Comparison of ENCODE assay signal across 18 cellular contexts in genomic region chr12:12415886-12416285, GRCh38. TPM values are rescaled to one million over a fixed set of nuclear protein-coding genes. Genes with fewer than 3 reads are reported as not detected.
DNase-seq lines count a peak whose midpoint lies in the region; ATAC-seq, FAIRE-seq and TF ChIP-seq lines count a peak whose summit lies in the region.
"Had no signal": no experiment of that assay in that cellular context is flagged by ENCODE, and none has a peak within 500 bp of the region (broad histone marks: within the 10 kb centered on the region; RNA-seq: fewer than 3 reads in every experiment).

No MANE protein-coding gene starts in this region.

- TF ChIP-seq RAD21 in A549 (conservative IDR thresholded peaks at IDR 0.05 in 1 of 2, IDR thresholded peaks at IDR 0.05 in 1 of 2) = no peak

- peaks cover 31% of the 10 kb centered on the region for H3K36me3 Mint-ChIP-seq in type B pancreatic cell

- H3K4me1 Mint-ChIP-seq in type B pancreatic cell (ENCODE audit: unreplicated experiment) = no peaks in the 10 kb centered on the region

- no peaks in the 10 kb centered on the region for H3K9me2 ChIP-seq in PC-3 (replicated peaks; ENCODE audit: low read length)

- no peaks in the 10 kb centered on the region for H3K79me2 ChIP-seq in PC-3 (ENCODE audit: low read length)

- no peaks in the 10 kb centered on the region for H4K20me1 ChIP-seq in PC-3 (ENCODE audit: low read length)
- H4K20me1 ChIP-seq: BLaER1 had no signal

- DNase-seq in A549 (ENCODE audit: low read depth in 1 of 2, low spot score in 1 of 2) = no peak
- DNase-seq in PC-3 = peak; percentile 10
- DNase-seq in caudate nucleus (lab: John Stamatoyannopoulos, UW) = no peak
- DNase-seq in NCI-H446 treated with DMSO at 0.1 percent for 48 hours (lab: John Stamatoyannopoulos, UW) = no peak
- DNase-seq in type B pancreatic cell (ENCODE audit: extremely low spot score, unreplicated experiment) = no peak
- DNase-seq: H7, IMR-90, Kasumi-1, NCI-H1417 treated with DMSO at 0.1 percent for 48 hours, NCI-H2029, NCI-H510A treated with DMSO at 0.1 percent for 48 hours, SHP77 treated with DMSO at 0.1 percent for 48 hours had no signal

- TF ChIP-seq CTCF in 22Rv1 (IDR thresholded peaks at IDR 0.05) (no peak), A549 (IDR thresholded peaks at IDR 0.05) (no peak), PC-3 (conservative IDR thresholded peaks at IDR 0.05; ENCODE audit: low read depth, low read length) (no peak), type B pancreatic cell (conservative IDR thresholded peaks at IDR 0.05) (no peak)

- peak overlapping the region; percentile 8; the same call in 1 of the 2 replicates for H3K9ac ChIP-seq in PC-3 (ENCODE audit: low read length)
- H3K9ac ChIP-seq: BLaER1 had no signal

- H3F3A ChIP-seq in PC-3 (ENCODE audit: low read length, unreplicated experiment) = no peaks in the 10 kb centered on the region

- no peak for TF ChIP-seq POLR2A in A549 (IDR thresholded peaks at IDR 0.05; ENCODE audit: low read length)

- H3K27ac Mint-ChIP-seq in type B pancreatic cell = no peak overlapping the region

- no peak for FAIRE-seq in A549 (lab: Jason Lieb, UNC)
- FAIRE-seq in endometrium (lab: Jason Lieb, UNC) = peak; percentile 31
- FAIRE-seq: GM12878, GM18507, RCC 7860 had no signal

- no peak overlapping the region for H2AFZ ChIP-seq in PC-3 (ENCODE audit: low read length)

- H3K27ac ChIP-seq in 22Rv1 (peak overlapping the region; percentile 45; the same call in 1 of the 2 replicates), A549 (peak overlapping the region; percentile 75 to 82), PC-3 (ENCODE audit: low read length) (peak overlapping the region; percentile 64), caudate nucleus (ENCODE audit: low read depth, low read length) (no peak overlapping the region)
- H3K27ac ChIP-seq: BLaER1 had no signal

- ATAC-seq in A549 (no peak), PC-3 (peak; percentile 31; the same call in 1 of the 2 replicates)
- ATAC-seq: GM12878 had no signal

- no peaks in the 10 kb centered on the region for H3K27me3 ChIP-seq in PC-3 (ENCODE audit: low read length)
- H3K27me3 ChIP-seq: BLaER1 had no signal

- H3K9me3 ChIP-seq in A549 (peaks cover 12% of the 10 kb centered on the region; the same call in 2 of the 3 replicates), PC-3 (ENCODE audit: low read length) (no peaks in the 10 kb centered on the region)

- H3K4me3 Mint-ChIP-seq in type B pancreatic cell = no peak overlapping the region

- CTCF ChIA-PET in A549 (lab: Yijun Ruan, JAX) = interaction anchor here (0.6 kb wide), 1 partner anchor 191 kb away, joined by 3 read pairs; no protein-coding TSS in a partner anchor
- CTCF ChIA-PET in PC-3 (lab: Charles Lee) = no interaction called here

- no TSS peak for BruUV-seq in PC-3 (replicated peaks; lab: Mats Ljungman, UMichigan)

- H3K27me3 Mint-ChIP-seq in type B pancreatic cell = no peaks in the 10 kb centered on the region

- H3K9me3 Mint-ChIP-seq in type B pancreatic cell = peaks cover 8% of the 10 kb centered on the region

- H3K4me1 ChIP-seq in A549 (peaks cover 19% of the 10 kb centered on the region), PC-3 (ENCODE audit: insufficient read depth, low read length) (peaks cover 8% of the 10 kb centered on the region)
- H3K4me1 ChIP-seq: BLaER1 had no signal

- TF ChIP-seq EP300 in A549 (IDR thresholded peaks at IDR 0.05) = no peak

- H3K4me2 ChIP-seq in A549 (peak overlapping the region; percentile 78), PC-3 (ENCODE audit: low read length) (peak overlapping the region; percentile 77)
- H3K4me2 ChIP-seq: BLaER1 had no signal

- intact Hi-C loops in PC-3 (cut with micrococcal nuclease) = no loop called here

- no peaks in the 10 kb centered on the region for H3K36me3 ChIP-seq in PC-3 (ENCODE audit: low read depth, low read length)
- H3K36me3 ChIP-seq: BLaER1 had no signal

- H3K4me3 ChIP-seq in A549 = peak overlapping the region; percentile 40
- H3K4me3 ChIP-seq in PC-3 (ENCODE audit: low read length) = peak overlapping the region; percentile 56
- H3K4me3 ChIP-seq: BLaER1, GM12878 had no signal

- WGBS in A549 (ENCODE audit: missing lambda C conversion rate) = 34% methylated on average over 2 of the region's 2 CpGs

- POLR2A ChIA-PET in A549 (lab: Yijun Ruan, JAX) (no interaction called here), PC-3 (lab: Charles Lee; ENCODE audit: unreplicated experiment) (no interaction called here)

TF ChIP-seq in A549, 52 proteins besides CTCF, POLR2A, EP300 and RAD21:
- TF ChIP-seq, protein P1, sequence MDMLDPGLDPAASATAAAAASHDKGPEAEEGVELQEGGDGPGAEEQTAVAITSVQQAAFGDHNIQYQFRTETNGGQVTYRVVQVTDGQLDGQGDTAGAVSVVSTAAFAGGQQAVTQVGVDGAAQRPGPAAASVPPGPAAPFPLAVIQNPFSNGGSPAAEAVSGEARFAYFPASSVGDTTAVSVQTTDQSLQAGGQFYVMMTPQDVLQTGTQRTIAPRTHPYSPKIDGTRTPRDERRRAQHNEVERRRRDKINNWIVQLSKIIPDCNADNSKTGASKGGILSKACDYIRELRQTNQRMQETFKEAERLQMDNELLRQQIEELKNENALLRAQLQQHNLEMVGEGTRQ (IDR thresholded peaks at IDR 0.05) = no peak
- TF ChIP-seq HOXA7 (CRISPR knock-in tag; IDR thresholded peaks at IDR 0.05) = no peak
- TF ChIP-seq PBX3 (IDR thresholded peaks at IDR 0.05) = no peak
- no peak for TF ChIP-seq MAFK (IDR thresholded peaks at IDR 0.05; ENCODE audit: partially characterized antibody)
- no peak for TF ChIP-seq KDM1A (IDR thresholded peaks at IDR 0.05; ENCODE audit: low read depth)
- no peak for TF ChIP-seq ESRRA (IDR thresholded peaks at IDR 0.05; ENCODE audit: borderline replicate concordance, low read length)
- no peak for TF ChIP-seq HES2 (IDR thresholded peaks at IDR 0.05)
- TF ChIP-seq FOSB (CRISPR knock-in tag; IDR thresholded peaks at IDR 0.05) = no peak
- no peak for TF ChIP-seq MAZ (IDR thresholded peaks at IDR 0.05; ENCODE audit: borderline replicate concordance, low read depth, low read length)
- no peak for TF ChIP-seq ATOH8 (CRISPR knock-in tag; IDR thresholded peaks at IDR 0.05; ENCODE audit: low read depth)
- TF ChIP-seq CBX8 (IDR thresholded peaks at IDR 0.05) = no peak
- no peak for TF ChIP-seq RNF2 (IDR thresholded peaks at IDR 0.05; ENCODE audit: borderline replicate concordance, low read depth)
- TF ChIP-seq, protein P2, sequence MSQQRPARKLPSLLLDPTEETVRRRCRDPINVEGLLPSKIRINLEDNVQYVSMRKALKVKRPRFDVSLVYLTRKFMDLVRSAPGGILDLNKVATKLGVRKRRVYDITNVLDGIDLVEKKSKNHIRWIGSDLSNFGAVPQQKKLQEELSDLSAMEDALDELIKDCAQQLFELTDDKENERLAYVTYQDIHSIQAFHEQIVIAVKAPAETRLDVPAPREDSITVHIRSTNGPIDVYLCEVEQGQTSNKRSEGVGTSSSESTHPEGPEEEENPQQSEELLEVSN (IDR thresholded peaks at IDR 0.05; ENCODE audit: borderline replicate concordance, low read depth) = no peak
- no peak for TF ChIP-seq CHD4 (IDR thresholded peaks at IDR 0.05; ENCODE audit: borderline replicate concordance)
- TF ChIP-seq NPAS2 (CRISPR knock-in tag; IDR thresholded peaks at IDR 0.05; ENCODE audit: borderline replicate concordance) = no peak
- no peak for TF ChIP-seq EHMT2 (IDR thresholded peaks at IDR 0.05; ENCODE audit: low read depth)
- TF ChIP-seq HEYL (CRISPR knock-in tag; IDR thresholded peaks at IDR 0.05) = no peak
- TF ChIP-seq ZC3H11A (IDR thresholded peaks at IDR 0.05) = no peak
- no peak for TF ChIP-seq CHD2 (IDR thresholded peaks at IDR 0.05; ENCODE audit: low read length, partially characterized antibody)
- no peak for TF ChIP-seq RARB (CRISPR knock-in tag; IDR thresholded peaks at IDR 0.05)
TF ChIP-seq in A549: peak in this region for 0.

RNA-seq across cellular contexts. Expression of gene BORCS5, which starts 59.0 kb away (rescaled TPM):
- polyA plus RNA-seq in A549 (2011; rRNA removed) = 10.2 and 13.7 TPM in 2 replicates
- polyA plus RNA-seq in A549 (2012; cell fraction: cytosol; rRNA removed) = 15.0 and 17.7 TPM in 2 replicates
- 22.1 and 29.4 TPM in 2 replicates for polyA plus RNA-seq in A549 (2012; cell fraction: nucleus; rRNA removed)
- polyA plus RNA-seq in A549 (2017; fragmentation: RNase III; extraction: RNeasy Plus Mini Kit Qiagen cat#74134 plus additional on column Dnase treatment) = 5.1 to 7.3 TPM (median 6.2 TPM) in 3 replicates
- 22.4 and 30.7 TPM in 2 replicates for polyA minus RNA-seq in A549 (2011; rRNA and poly(A)+ RNA removed)
- 2.3 and 7.7 TPM in 2 replicates for total RNA-seq in PC-3 (2014; rRNA removed)
- total RNA-seq in type B pancreatic cell (ENCODE audit: low replicate concordance) = 14.4 and 20.1 TPM in 2 replicates
